In genomic region chr17:6663200-6663599, GRCh38 we compare ENCODE assay signal across 4 cellular contexts. TPM values are rescaled to one million over a fixed set of nuclear protein-coding genes. Genes with fewer than 3 reads are reported as not detected.
"Had no signal": no experiment of that assay in that cellular context is flagged by ENCODE, and none has a peak within 500 bp of the region (broad histone marks: within the 10 kb centered on the region; RNA-seq: fewer than 3 reads in every experiment).

No MANE protein-coding gene starts in this region.

RNA-seq across cellular contexts. Expression of gene SLC13A5, which starts 50.0 kb away (rescaled TPM):
- total RNA-seq: LHCN-M2, M059J, MCF 10A, NCI-H460 had no signal
